In genomic region chr4:185115827-185116232, GRCh38 we compare ENCODE assay signal across 8 cellular contexts. TPM values are rescaled to one million over a fixed set of nuclear protein-coding genes. Genes with fewer than 3 reads are reported as not detected.
A peak's percentile ranks its signal among the peaks of the same experiment; 100 is the strongest.
DNase-seq lines count a peak whose midpoint lies in the region; ATAC-seq and TF ChIP-seq lines count a peak whose summit lies in the region.
"Had no signal": no experiment of that assay in that cellular context is flagged by ENCODE, and none has a peak within 500 bp of the region (broad histone marks: within the 10 kb centered on the region; RNA-seq: fewer than 3 reads in every experiment).

No MANE protein-coding gene starts in this region.

- DNase-seq in NCI-H1092 (lab: John Stamatoyannopoulos, UW), result peak; percentile 60
- DNase-seq in amniotic epithelial cell (ENCODE audit: low read depth), result peak; percentile 98
- peak; percentile 96 for DNase-seq in islet precursor cell
- no peak for DNase-seq in type B pancreatic cell (ENCODE audit: extremely low spot score, unreplicated experiment)
- DNase-seq in AG20443 (ENCODE audit: low spot score), result no peak
- no peak for DNase-seq in NCI-H748 treated with DMSO at 0.1 percent for 48 hours (lab: John Stamatoyannopoulos, UW)
- DNase-seq: activated naive CD8-positive, alpha-beta T cell treated with anti-CD3 and anti-CD28 coated beads for 36 hours had no signal

- no peak for ATAC-seq in HG03159 (IDR thresholded peaks at IDR 0.05; ENCODE audit: unreplicated experiment)

- H3K27me3 Mint-ChIP-seq in type B pancreatic cell, result no peaks in the 10 kb centered on the region

- no peaks in the 10 kb centered on the region for H3K9me3 Mint-ChIP-seq in type B pancreatic cell
- H3K9me3 Mint-ChIP-seq: activated naive CD8-positive, alpha-beta T cell treated with anti-CD3 and anti-CD28 coated beads for 36 hours had no signal

- H3K27ac Mint-ChIP-seq in type B pancreatic cell, result peak overlapping the region; percentile 52
- H3K27ac Mint-ChIP-seq: activated naive CD8-positive, alpha-beta T cell treated with anti-CD3 and anti-CD28 coated beads for 36 hours had no signal

- H3K4me3 Mint-ChIP-seq in type B pancreatic cell, result peak overlapping the region; percentile 78
- H3K4me3 Mint-ChIP-seq: activated naive CD8-positive, alpha-beta T cell treated with anti-CD3 and anti-CD28 coated beads for 36 hours had no signal

- TF ChIP-seq CTCF in type B pancreatic cell (conservative IDR thresholded peaks at IDR 0.05), result no peak

- H3K36me3 Mint-ChIP-seq in type B pancreatic cell, result no peaks in the 10 kb centered on the region
- H3K36me3 Mint-ChIP-seq: activated naive CD8-positive, alpha-beta T cell treated with anti-CD3 and anti-CD28 coated beads for 36 hours had no signal

- H3K4me1 Mint-ChIP-seq in type B pancreatic cell (ENCODE audit: unreplicated experiment), result peaks cover 17% of the 10 kb centered on the region

RNA-seq across cellular contexts. Expression of gene SLC25A4, which starts 27.2 kb away (rescaled TPM):
- total RNA-seq in type B pancreatic cell (ENCODE audit: low replicate concordance), result 31.0 and 40.8 TPM in 2 replicates

Comparison
In these comparisons a context has a peak if more than half of its experiments do, and no peak if none do; other contexts are left out.
1. DNase-seq: peak in NCI-H1092 (single experiment), amniotic epithelial cell (single experiment) and islet precursor cell (single experiment); none in type B pancreatic cell (single experiment), AG20443 (single experiment) and NCI-H748 treated with DMSO at 0.1 percent for 48 hours (single experiment).